In the genomic region with DNA sequence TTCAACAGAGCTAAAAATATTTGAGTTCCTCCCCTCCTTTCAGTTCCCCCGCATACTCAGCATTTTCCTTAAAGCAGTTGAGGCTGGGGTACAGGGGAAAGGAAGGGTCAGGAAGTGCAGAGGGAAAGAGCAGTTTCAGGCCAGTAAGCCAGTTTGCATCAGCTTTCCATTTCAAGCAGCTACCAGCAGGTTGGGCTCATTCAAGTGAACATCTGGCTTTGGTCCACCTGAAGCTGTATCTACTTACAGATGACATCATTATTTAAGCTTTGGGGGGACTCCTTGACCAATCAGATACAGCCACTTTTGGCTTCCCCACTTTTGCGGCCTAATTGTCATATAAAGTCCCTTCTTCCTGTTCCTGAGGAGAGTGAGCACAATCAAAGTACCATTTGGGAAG, we compare ENCODE assay signal across 1 cellular context.
TF ChIP-seq lines count a peak whose summit lies in the region.

No MANE protein-coding gene starts in this region.

TF ChIP-seq in A549, 52 proteins besides CTCF, POLR2A, EP300 and RAD21 (continued from another document):
- no peak for TF ChIP-seq POLR2AphosphoS2 (conservative IDR thresholded peaks at IDR 0.05; ENCODE audit: low read length)
TF ChIP-seq in A549: peak in this region for 1.
